8 cellular contexts compared by ENCODE assay signal in genomic region chr17:60602871-60603270, GRCh38. TPM values are rescaled to one million over a fixed set of nuclear protein-coding genes. Genes with fewer than 3 reads are reported as not detected.
DNase-seq lines count a peak whose midpoint lies in the region; ATAC-seq, FAIRE-seq and TF ChIP-seq lines count a peak whose summit lies in the region.

No MANE protein-coding gene starts in this region.

- no peaks in the 10 kb centered on the region for H3K9me3 ChIP-seq in H9 (ENCODE audit: control insufficient read depth, low read depth, low read length)
- no peaks in the 10 kb centered on the region for H3K9me3 ChIP-seq in gastrocnemius medialis

- no peak overlapping the region for H3K23ac ChIP-seq in H9 (ENCODE audit: insufficient read length, low read depth, low read length)

- no peaks in the 10 kb centered on the region for H3K27me3 Mint-ChIP-seq in H9 (ENCODE audit: low read depth)

- no peak overlapping the region for H2BK15ac ChIP-seq in H9 (ENCODE audit: low read depth, low read length)

- H2BK5ac ChIP-seq in H9 (ENCODE audit: insufficient read length, low read length), result no peak overlapping the region

- H3K79me2 ChIP-seq in H9 (ENCODE audit: insufficient read depth, low read length), result peaks cover 26% of the 10 kb centered on the region; the same call in 1 of the 2 replicates

- DNase-seq in H9, result no peak
- DNase-seq in fibroblast of the aortic adventitia (ENCODE audit: low read depth), result no peak
- DNase-seq in gastrocnemius medialis, result no peak
- DNase-seq in HTR-8/SVneo (ENCODE audit: insufficient read length, low spot score), result no peak
- DNase-seq in NCI-H2196 (lab: John Stamatoyannopoulos, UW; ENCODE audit: unreplicated experiment), result no peak

- TF ChIP-seq POLR2A in gastrocnemius medialis (IDR thresholded peaks at IDR 0.05), result no peak

- H3K14ac ChIP-seq in H9 (ENCODE audit: insufficient read depth, low read length), result no peak overlapping the region

- peak overlapping the region; percentile 88 for H3K4me2 ChIP-seq in H9 (ENCODE audit: insufficient read depth, insufficient read length, low read length)

- peaks cover 19 to 21% of the 10 kb centered on the region in 2 experiments for H3K4me1 Mint-ChIP-seq in H9

- no peak overlapping the region for H3K27ac ChIP-seq in H9 (ENCODE audit: insufficient read length, low read depth, low read length)
- peak overlapping the region; percentile 89 for H3K27ac ChIP-seq in VCaP
- peak overlapping the region in 2 of 4 donors; percentile 95 to 98 for H3K27ac ChIP-seq in gastrocnemius medialis

- H3T11ph ChIP-seq in H9 (ENCODE audit: low read length), result no peak overlapping the region

- no peaks in the 10 kb centered on the region for H3K36me3 ChIP-seq in gastrocnemius medialis

- peak overlapping the region; percentile 93 to 96 for H3K4me3 Mint-ChIP-seq in H9

- H3K36me3 Mint-ChIP-seq in H9 (ENCODE audit: insufficient read depth in 1 of 3, low read depth in 3 of 3), result no peaks in the 10 kb centered on the region

- no peak overlapping the region for H2BK12ac ChIP-seq in H9 (ENCODE audit: insufficient read length, low read depth, low read length)

- H3K79me1 ChIP-seq in H9 (ENCODE audit: insufficient read depth, low read depth, low read length, poor library complexity, severe bottlenecking), result peaks cover 5% of the 10 kb centered on the region

- no peak overlapping the region for H3K9ac ChIP-seq in H9 (ENCODE audit: extremely low read depth, insufficient read length, low read length)

- no peak for FAIRE-seq in HTR-8/SVneo (lab: Jason Lieb, UNC)

- no peaks in the 10 kb centered on the region for H4K20me1 ChIP-seq in H9 (ENCODE audit: control insufficient read depth, insufficient read depth, insufficient read length)

- H3K4me3 ChIP-seq in fibroblast of the aortic adventitia (ENCODE audit: low read depth, low read length), result peak overlapping the region; percentile 100
- peak overlapping the region; percentile 87 to 96 (median 91) for H3K4me3 ChIP-seq in gastrocnemius medialis

- peaks cover 9% of the 10 kb centered on the region for H3K23me2 ChIP-seq in H9 (ENCODE audit: insufficient read length, low read depth, low read length, poor library complexity, severe bottlenecking)

- H3K18ac ChIP-seq in H9 (ENCODE audit: insufficient read length, low read depth, low read length), result no peak overlapping the region

- H3K4me1 ChIP-seq in H9 (ENCODE audit: insufficient read depth, low read length) (no peaks in the 10 kb centered on the region), gastrocnemius medialis (peaks cover 38 to 39% of the 10 kb centered on the region in 2 donors)

- no peak overlapping the region for H4K8ac ChIP-seq in H9 (replicated peaks; ENCODE audit: insufficient read length, low read depth, low read length)

- peak overlapping the region in 2 of 3 experiments; percentile 10 to 55; a peak in 4 of 7 replicates for H3K27ac Mint-ChIP-seq in H9

- no peak overlapping the region for H2BK20ac ChIP-seq in H9 (ENCODE audit: low read depth, low read length, poor library complexity, severe bottlenecking)

- intact Hi-C loops in gastrocnemius medialis (cut with DNase I; ENCODE audit: low total_unique reads), result no loop called here

- no peak overlapping the region for H4K91ac ChIP-seq in H9 (ENCODE audit: insufficient read length, low read depth, low read length)

- no peak overlapping the region for H2BK120ac ChIP-seq in H9 (ENCODE audit: low read depth, low read length, poor library complexity, severe bottlenecking)

- no peak overlapping the region for H4K5ac ChIP-seq in H9 (ENCODE audit: insufficient read length, low read depth, low read length)

- no peak overlapping the region for H2AFZ ChIP-seq in H9 (ENCODE audit: low read length)

- H3K27me3 ChIP-seq in H9 (ENCODE audit: insufficient read depth, low read length), result no peaks in the 10 kb centered on the region
- no peaks in the 10 kb centered on the region for H3K27me3 ChIP-seq in gastrocnemius medialis

- no peak overlapping the region for H3K4ac ChIP-seq in H9 (ENCODE audit: low read depth, low read length)

- H2AK5ac ChIP-seq in H9 (ENCODE audit: insufficient read length, low read length), result no peak overlapping the region

- H3K9me3 Mint-ChIP-seq in H9, result no peaks in the 10 kb centered on the region; a peak in 1 of 5 replicates

- H3K56ac ChIP-seq in H9 (ENCODE audit: insufficient read length, low read depth, low read length), result no peak overlapping the region

- ATAC-seq in gastrocnemius medialis (no peak), HG02884 (IDR thresholded peaks at IDR 0.05; ENCODE audit: unreplicated experiment) (no peak), HG03280 (IDR thresholded peaks at IDR 0.05; ENCODE audit: unreplicated experiment) (no peak)

- in situ Hi-C loops in gastrocnemius medialis (cut with MboI; ENCODE audit: low sequenced_read_pairs in 4 of 4), result no loop called here

- no CpG with 5 or more reads among the region's 1 CpG for whole genome bisulfite sequencing in H9 (ENCODE audit: extremely low coverage, insufficient read length, low lambda C conversion rate)

- TF ChIP-seq CTCF in H9 (conservative IDR thresholded peaks at IDR 0.05) (no peak), VCaP (conservative IDR thresholded peaks at IDR 0.05) (no peak), fibroblast of the aortic adventitia (IDR thresholded peaks at IDR 0.05; ENCODE audit: insufficient read depth, low read length) (no peak), gastrocnemius medialis (IDR thresholded peaks at IDR 0.05 in 4 of 5, conservative IDR thresholded peaks at IDR 0.05 in 1 of 5) (no peak)

RNA-seq across cellular contexts. Expression of gene PPM1D, which starts 2.9 kb away (rescaled TPM):
- total RNA-seq in H9 (2021) (19.0 and 19.9 TPM in 2 replicates), fibroblast of the aortic adventitia (ENCODE audit: low replicate concordance) (8.7 and 24.6 TPM in 2 replicates), gastrocnemius medialis (10 to 100 TPM in 1 of 4 donors, 1 to 10 TPM in 3; 4.6 to 11.4 (median 9.2) TPM)
